Comparison of ENCODE assay signal across 9 cellular contexts in the genomic region with DNA sequence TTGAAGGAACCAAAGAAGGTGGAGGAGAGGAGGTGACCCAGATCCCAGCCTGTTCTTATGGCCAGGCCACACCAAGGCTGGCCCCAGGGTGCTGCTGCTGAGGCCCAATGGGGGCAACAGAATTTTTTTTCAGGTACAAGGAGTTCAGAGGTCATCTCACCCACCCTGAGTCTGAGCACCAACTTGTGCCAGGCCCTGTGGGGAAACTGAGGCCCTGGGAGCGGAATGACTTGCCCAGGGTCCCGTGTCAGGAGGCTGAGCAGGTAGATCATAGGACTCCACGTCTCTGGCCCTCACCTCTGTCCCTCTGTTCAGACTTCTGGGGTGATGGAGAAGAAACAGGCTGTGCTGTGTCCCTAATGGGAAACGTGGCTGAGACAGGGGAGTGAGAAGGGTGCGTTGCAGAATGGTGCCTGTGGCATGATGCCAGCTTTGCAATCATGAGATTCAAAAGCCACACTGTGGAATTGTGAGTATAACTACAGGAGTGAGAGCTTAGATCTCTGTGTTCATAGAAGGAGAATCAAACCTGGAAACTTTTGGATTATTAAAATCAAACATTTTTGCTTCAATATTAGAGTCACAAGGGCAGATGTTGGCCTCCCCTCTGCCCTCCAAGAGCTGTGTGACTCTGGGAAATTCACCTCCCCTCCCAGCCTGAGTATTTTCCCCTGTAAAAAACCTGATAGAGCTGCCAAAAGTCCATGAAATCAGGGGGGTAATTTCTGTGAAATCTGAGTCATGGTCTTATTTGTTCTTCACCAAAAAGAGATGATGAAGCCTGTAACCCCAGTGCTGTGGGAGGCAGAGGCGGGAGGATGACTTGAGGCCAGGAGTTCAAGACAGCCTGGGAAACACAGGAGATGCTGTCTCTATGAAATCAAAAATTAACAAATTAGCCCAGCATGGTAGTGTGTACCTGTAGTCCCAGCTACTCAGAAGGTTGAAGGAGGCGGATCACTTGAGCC. TPM values are rescaled to one million over a fixed set of nuclear protein-coding genes. Genes with fewer than 3 reads are reported as not detected.
DNase-seq lines count a peak whose midpoint lies in the region; ATAC-seq and TF ChIP-seq lines count a peak whose summit lies in the region.
"Had no signal": no experiment of that assay in that cellular context is flagged by ENCODE, and none has a peak within 500 bp of the region (broad histone marks: within the 10 kb centered on the region; RNA-seq: fewer than 3 reads in every experiment).

No MANE protein-coding gene starts in this region.

- no peak for TF ChIP-seq POLR2A in testis (IDR thresholded peaks at IDR 0.05)

- H3K36me3 Mint-ChIP-seq in activated naive CD8-positive, alpha-beta T cell treated with anti-CD3 and anti-CD28 coated beads, Interleukin-2, amount 50 U/mL, for 24 hours (ENCODE audit: low read depth): peaks cover 14% of the 10 kb centered on the region

- no peaks in the 10 kb centered on the region for H3K9me3 Mint-ChIP-seq in activated naive CD8-positive, alpha-beta T cell treated with anti-CD3 and anti-CD28 coated beads, Interleukin-2, amount 50 U/mL, for 24 hours

- DNase-seq in NCI-H345 (lab: John Stamatoyannopoulos, UW) (peak; percentile 30), NCI-H345 treated with DMSO at 0.1 percent for 48 hours (lab: John Stamatoyannopoulos, UW; ENCODE audit: unreplicated experiment) (no peak), lung microvascular endothelial cell (ENCODE audit: low read depth in 2 of 2) (peak; percentile 26 to 37), testis (peak; percentile 52), GOT3 (lab: John Stamatoyannopoulos, UW) (no peak), DMS79 treated with DMSO at 0.1 percent for 48 hours (lab: John Stamatoyannopoulos, UW) (no peak)
- peak; percentile 38 for DNase-seq in activated naive CD8-positive, alpha-beta T cell treated with anti-CD3 and anti-CD28 coated beads, Interleukin-2, amount 50 U/mL, for 24 hours

- H3K4me1 ChIP-seq in testis: peaks cover 20% of the 10 kb centered on the region

- peak overlapping the region; percentile 75 to 81 for H3K27ac ChIP-seq in testis

- peak overlapping the region; percentile 90 for H3K4me3 Mint-ChIP-seq in activated naive CD8-positive, alpha-beta T cell treated with anti-CD3 and anti-CD28 coated beads, Interleukin-2, amount 50 U/mL, for 24 hours

- H3K27me3 Mint-ChIP-seq in activated naive CD8-positive, alpha-beta T cell treated with anti-CD3 and anti-CD28 coated beads, Interleukin-2, amount 50 U/mL, for 24 hours: no peaks in the 10 kb centered on the region

- peaks cover 56% of the 10 kb centered on the region for H3K4me1 Mint-ChIP-seq in activated naive CD8-positive, alpha-beta T cell treated with anti-CD3 and anti-CD28 coated beads, Interleukin-2, amount 50 U/mL, for 24 hours

- intact Hi-C loops in testis (cut with DNase I; ENCODE audit: low total_unique reads): no loop called here

- H3K4me3 ChIP-seq in testis: peak overlapping the region; percentile 36 to 52

- WGBS in testis, 2 donors: 59 to 62% methylated on average over 7 of the region's 7 CpGs

- no peaks in the 10 kb centered on the region for H3K27me3 ChIP-seq in testis

- H3K9me3 ChIP-seq in testis: no peaks in the 10 kb centered on the region

- ATAC-seq in activated naive CD8-positive, alpha-beta T cell treated with anti-CD3 and anti-CD28 coated beads, Interleukin-2, amount 50 U/mL, for 24 hours: peak; percentile 58
- ATAC-seq in HG03442 (IDR thresholded peaks at IDR 0.05; ENCODE audit: unreplicated experiment): no peak

- H3K27ac Mint-ChIP-seq in activated naive CD8-positive, alpha-beta T cell treated with anti-CD3 and anti-CD28 coated beads, Interleukin-2, amount 50 U/mL, for 24 hours: peak overlapping the region; percentile 93

- H3K36me3 ChIP-seq in testis (ENCODE audit: low read depth, missing control alignments): no peaks in the 10 kb centered on the region

- no peak for TF ChIP-seq CTCF in testis (IDR thresholded peaks at IDR 0.05)

RNA-seq across cellular contexts. Expression of a gene that starts 0.9 kb away (rescaled TPM):
- total RNA-seq in lung microvascular endothelial cell: 5.8 and 12.2 TPM in 2 replicates
- 1 to 10 TPM; 5.0 to 9.4 TPM for total RNA-seq in testis
- 24.4 TPM for polyA plus RNA-seq in testis (ENCODE audit: insufficient read depth, low read depth, low replicate concordance)

RNA-seq across cellular contexts. Expression of a gene that starts 14.5 kb away (rescaled TPM):
- total RNA-seq in lung microvascular endothelial cell: 39.4 and 42.5 TPM in 2 replicates
- 10 to 100 TPM; 19.5 to 34.5 TPM for total RNA-seq in testis
- polyA plus RNA-seq in testis (ENCODE audit: insufficient read depth, low read depth, low replicate concordance): 16.6 TPM

RNA-seq across cellular contexts. Expression of a gene that starts 52.2 kb away (rescaled TPM):
- total RNA-seq in lung microvascular endothelial cell: 2.0 and 5.0 TPM in 2 replicates
- total RNA-seq in testis: 1 to 10 TPM in 1 of 2 donors, under 1 TPM in 1; 0.55 to 4.3 TPM
- polyA plus RNA-seq in testis (ENCODE audit: insufficient read depth, low read depth, low replicate concordance): 4.3 TPM
- total RNA-seq: SK-MEL-5 had no signal

Comparison
In these comparisons a context has a peak if more than half of its experiments do, and no peak if none do; other contexts are left out.
1. DNase-seq: peak in NCI-H345 (single experiment), activated naive CD8-positive, alpha-beta T cell treated with anti-CD3 and anti-CD28 coated beads, Interleukin-2, amount 50 U/mL, for 24 hours (single experiment), lung microvascular endothelial cell (2 of 2) and testis (single experiment); none in NCI-H345 treated with DMSO at 0.1 percent for 48 hours (single experiment), GOT3 (single experiment) and DMS79 treated with DMSO at 0.1 percent for 48 hours (single experiment).